Comparison of ENCODE assay signal across 21 cellular contexts in the genomic region with DNA sequence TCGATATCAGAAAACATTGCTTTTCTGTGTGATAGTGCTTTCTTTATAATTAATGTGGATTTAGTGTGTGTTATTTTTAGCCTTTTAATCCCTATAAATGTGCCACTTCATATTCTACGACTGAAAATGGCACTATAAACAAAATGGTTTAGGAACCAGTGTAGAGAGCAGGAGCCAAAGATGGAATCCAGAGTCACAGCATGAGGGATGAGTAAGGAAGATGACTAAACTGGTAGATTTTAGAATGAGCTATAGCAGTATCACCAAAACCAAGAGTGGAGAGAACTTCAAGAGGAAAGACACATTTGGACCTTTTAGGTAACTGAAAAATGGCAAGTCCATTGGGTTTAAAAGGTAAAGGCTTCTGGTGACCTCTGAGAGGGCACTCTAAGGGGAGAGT.
DNase-seq lines count a peak whose midpoint lies in the region; ATAC-seq and TF ChIP-seq lines count a peak whose summit lies in the region.
"Had no signal": no experiment of that assay in that cellular context is flagged by ENCODE, and none has a peak within 500 bp of the region (broad histone marks: within the 10 kb centered on the region; RNA-seq: fewer than 3 reads in every experiment).

No MANE protein-coding gene starts in this region.

- dilution Hi-C loops in IMR-90 (cut with HindIII; ENCODE audit: low sequenced_read_pairs, unreplicated experiment): no loop called here

- WGBS in IMR-90 (ENCODE audit: extremely low coverage in 2 of 2, insufficient read length in 1 of 2), 2 experiments: no CpG with 5 or more reads among the region's 2 CpGs
- WGBS in esophagus muscularis mucosa: 71% methylated on average over 2 of the region's 2 CpGs

- in situ Hi-C loops in IMR-90 (cut with MboI; ENCODE audit: low sequenced_read_pairs): no loop called here

- no peak for TF ChIP-seq EP300 in esophagus muscularis mucosa (IDR thresholded peaks at IDR 0.05)

- TF ChIP-seq POLR2A in IMR-90 (IDR thresholded peaks at IDR 0.05; ENCODE audit: low read depth, low read length) (no peak), esophagus muscularis mucosa (IDR thresholded peaks at IDR 0.05; ENCODE audit: low read depth) (no peak)

- TF ChIP-seq CTCF in IMR-90 (conservative IDR thresholded peaks at IDR 0.05; ENCODE audit: low read depth, low read length) (no peak), esophagus muscularis mucosa (IDR thresholded peaks at IDR 0.05) (no peak), ascending aorta (IDR thresholded peaks at IDR 0.05) (no peak)

- H3K4me3 ChIP-seq in IMR-90 (ENCODE audit: insufficient read depth, low read depth, low read length): no peak overlapping the region
- no peak overlapping the region for H3K4me3 ChIP-seq in esophagus muscularis mucosa
- no peak overlapping the region for H3K4me3 ChIP-seq in muscle layer of duodenum (ENCODE audit: low read depth in 1 of 2, low read length in 2 of 2)
- H3K4me3 ChIP-seq in ascending aorta: no peak overlapping the region
- H3K4me3 ChIP-seq: BLaER1 had no signal

- H2BK5ac ChIP-seq in IMR-90 (ENCODE audit: low read depth, low read length, poor library complexity, severe bottlenecking): peak overlapping the region; percentile 41

- no peak overlapping the region; the same call in 1 of the 2 replicates for H4K91ac ChIP-seq in IMR-90 (ENCODE audit: insufficient read depth, low read depth, low read length)

- no peak overlapping the region for H2AFZ ChIP-seq in IMR-90 (replicated peaks; ENCODE audit: low read length, poor library complexity)

- H2BK20ac ChIP-seq in IMR-90 (ENCODE audit: low read depth, low read length): no peak overlapping the region

- H3K18ac ChIP-seq in IMR-90 (ENCODE audit: low read depth, low read length): peak overlapping the region; percentile 76; the same call in 1 of the 2 replicates

- H3K27me3 ChIP-seq in IMR-90 (ENCODE audit: control insufficient read depth, insufficient read depth, low read length): peaks cover 60% of the 10 kb centered on the region
- no peaks in the 10 kb centered on the region for H3K27me3 ChIP-seq in esophagus muscularis mucosa
- H3K27me3 ChIP-seq in muscle layer of duodenum (ENCODE audit: low read depth, low read length): no peaks in the 10 kb centered on the region
- H3K27me3 ChIP-seq in ascending aorta: no peaks in the 10 kb centered on the region
- H3K27me3 ChIP-seq: BLaER1 had no signal

- peak overlapping the region; percentile 60; the same call in 1 of the 2 replicates for H3K4me2 ChIP-seq in IMR-90 (ENCODE audit: low read depth, low read length)
- H3K4me2 ChIP-seq: BLaER1 had no signal

- no peaks in the 10 kb centered on the region for H3K79me1 ChIP-seq in IMR-90 (ENCODE audit: low read depth in 1 of 2, low read length in 2 of 2)

- no peak for TF ChIP-seq RAD21 in IMR-90 (IDR thresholded peaks at IDR 0.05; ENCODE audit: low read length)

- DNase-seq in A172 (ENCODE audit: low spot score): peak; percentile 23
- DNase-seq in IMR-90: peak; percentile 57
- DNase-seq in esophagus muscularis mucosa (ENCODE audit: extremely low spot score): no peak
- no peak for DNase-seq in activated naive CD4-positive, alpha-beta T cell treated with anti-CD3 and anti-CD28 coated beads, Interleukin-2, amount 50 U/mL, for 72 hours (ENCODE audit: low spot score in 2 of 2)
- DNase-seq in kidney glomerular epithelial cell (lab: John Stamatoyannopoulos, UW): no peak
- DNase-seq in ascending aorta (ENCODE audit: low spot score in 2 of 2): no peak
- DNase-seq in superior temporal gyrus (ENCODE audit: extremely low spot score): no peak
- DNase-seq: CD8-positive, alpha-beta T cell; DMS79; GF-D8; KG1; NCI-H1048; NCI-H1694; NCI-H446; NCI-H69; OCI-M1; SHP77 treated with DMSO at 0.1 percent for 48 hours had no signal

- H2BK15ac ChIP-seq in IMR-90 (ENCODE audit: low read depth, low read length): no peak overlapping the region

- no peak overlapping the region for H4K5ac ChIP-seq in IMR-90 (ENCODE audit: low read depth, low read length)

- H3K9me3 ChIP-seq in IMR-90 (ENCODE audit: control insufficient read depth, insufficient read depth, low read length) (peaks cover 2% of the 10 kb centered on the region; the same call in 1 of the 2 replicates), esophagus muscularis mucosa (no peaks in the 10 kb centered on the region), muscle layer of duodenum (ENCODE audit: control insufficient read depth in 1 of 2, low read length in 2 of 2) (no peaks in the 10 kb centered on the region), ascending aorta (no peaks in the 10 kb centered on the region)
- H3K9me3 ChIP-seq: BLaER1 had no signal

- ATAC-seq in IMR-90 (ENCODE audit: low read depth): peak; percentile 36
- no peak for ATAC-seq in activated naive CD4-positive, alpha-beta T cell treated with anti-CD3 and anti-CD28 coated beads, Interleukin-2, amount 50 U/mL, for 72 hours
- ATAC-seq: CD8-positive, alpha-beta T cell; HCT116 had no signal

- H3K36me3 Mint-ChIP-seq in activated naive CD4-positive, alpha-beta T cell treated with anti-CD3 and anti-CD28 coated beads, Interleukin-2, amount 50 U/mL, for 72 hours: peaks cover 0 to 5% of the 10 kb centered on the region in 2 donors
- H3K36me3 Mint-ChIP-seq: CD8-positive, alpha-beta T cell had no signal

- no peak overlapping the region for H2BK120ac ChIP-seq in IMR-90 (ENCODE audit: low read depth, low read length)

- POLR2A ChIA-PET in IMR-90 (lab: Charles Lee; ENCODE audit: unreplicated experiment): no interaction called here

- no peak overlapping the region for H3K27ac Mint-ChIP-seq in activated naive CD4-positive, alpha-beta T cell treated with anti-CD3 and anti-CD28 coated beads, Interleukin-2, amount 50 U/mL, for 72 hours
- H3K27ac Mint-ChIP-seq: CD8-positive, alpha-beta T cell had no signal

- no peak overlapping the region for H3K9ac ChIP-seq in IMR-90 (ENCODE audit: low read depth, low read length)
- H3K9ac ChIP-seq: BLaER1 had no signal

- H3K14ac ChIP-seq in IMR-90 (replicated peaks; ENCODE audit: low read depth, low read length): no peak overlapping the region

- no peak overlapping the region for H3K27ac ChIP-seq in IMR-90 (ENCODE audit: insufficient read depth, low read length)
- peak overlapping the region; percentile 1 to 43 (median 10) for H3K27ac ChIP-seq in esophagus muscularis mucosa (replicated peaks in 1 of 4)
- H3K27ac ChIP-seq in muscle layer of duodenum (ENCODE audit: low read length): peak overlapping the region; percentile 65
- no peak overlapping the region for H3K27ac ChIP-seq in ascending aorta
- H3K27ac ChIP-seq: 22Rv1, BLaER1 had no signal

- no peak overlapping the region for H4K8ac ChIP-seq in IMR-90 (ENCODE audit: low read depth in 2 of 2, low read length in 2 of 2)

- CTCF ChIA-PET in IMR-90 (lab: Yijun Ruan, JAX): no interaction called here

- H3K56ac ChIP-seq in IMR-90 (ENCODE audit: extremely low read depth, insufficient read depth, low read length): no peak overlapping the region

- H3K4me1 ChIP-seq in IMR-90 (ENCODE audit: control insufficient read depth, insufficient read depth, low read length) (peaks cover 4% of the 10 kb centered on the region), esophagus muscularis mucosa (peaks cover 0 to 26% (median 14%) of the 10 kb centered on the region in 4 donors), muscle layer of duodenum (ENCODE audit: control insufficient read depth in 1 of 2, insufficient read depth in 2 of 2, low read length in 2 of 2) (peaks cover 0 to 3% of the 10 kb centered on the region in 2 donors), ascending aorta (no peaks in the 10 kb centered on the region)
- H3K4me1 ChIP-seq: BLaER1 had no signal

- no peaks in the 10 kb centered on the region for H3K9me1 ChIP-seq in IMR-90 (ENCODE audit: insufficient read depth, low read length)

- H3K36me3 ChIP-seq in IMR-90 (ENCODE audit: control insufficient read depth, insufficient read depth, low read length) (no peaks in the 10 kb centered on the region), esophagus muscularis mucosa (no peaks in the 10 kb centered on the region), muscle layer of duodenum (ENCODE audit: control insufficient read depth in 1 of 2, insufficient read depth in 2 of 2, low read length in 2 of 2) (no peaks in the 10 kb centered on the region), ascending aorta (no peaks in the 10 kb centered on the region)
- H3K36me3 ChIP-seq: BLaER1 had no signal

- H2AK9ac ChIP-seq in IMR-90 (replicated peaks; ENCODE audit: low read depth, low read length, poor library complexity): no peak overlapping the region

- H3K23ac ChIP-seq in IMR-90 (ENCODE audit: low read depth, low read length): no peak overlapping the region

- H4K20me1 ChIP-seq in IMR-90 (ENCODE audit: insufficient read depth, low read length): peaks cover 10% of the 10 kb centered on the region; the same call in 1 of the 2 replicates
- H4K20me1 ChIP-seq: BLaER1 had no signal

- BruUV-seq in IMR-90 (replicated peaks; lab: Mats Ljungman, UMichigan): no TSS peak

- no peak overlapping the region for H2AK5ac ChIP-seq in IMR-90 (ENCODE audit: low read depth, low read length)

- intact Hi-C loops in IMR-90 (cut with micrococcal nuclease): no loop called here
- intact Hi-C loops in esophagus muscularis mucosa (cut with DNase I): loop anchor here (10.0 kb wide), 1 partner anchor 57 kb away; no protein-coding TSS in a partner anchor
- intact Hi-C loops in ascending aorta (cut with DNase I): no loop called here

- H3K9me3 Mint-ChIP-seq in activated naive CD4-positive, alpha-beta T cell treated with anti-CD3 and anti-CD28 coated beads, Interleukin-2, amount 50 U/mL, for 72 hours: peaks cover 16% of the 10 kb centered on the region in 2 donors

- H3K4ac ChIP-seq in IMR-90 (ENCODE audit: low read depth, low read length): no peak overlapping the region

TF ChIP-seq in IMR-90, 13 proteins besides CTCF, POLR2A, EP300 and RAD21 (continues in another document):
- TF ChIP-seq CHD1 (IDR thresholded peaks at IDR 0.05; ENCODE audit: low read depth, low read length) (no peak), MAFK (IDR thresholded peaks at IDR 0.05; ENCODE audit: low read depth, low read length) (no peak), BHLHE40 (IDR thresholded peaks at IDR 0.05; ENCODE audit: low read depth, low read length) (no peak), MAZ (IDR thresholded peaks at IDR 0.05; ENCODE audit: borderline replicate concordance, low read depth, low read length) (no peak), CEBPB (IDR thresholded peaks at IDR 0.05; ENCODE audit: low read depth, low read length) (no peak), FOS (IDR thresholded peaks at IDR 0.05; ENCODE audit: low read depth, low read length) (no peak)
- TF ChIP-seq, protein P1, sequence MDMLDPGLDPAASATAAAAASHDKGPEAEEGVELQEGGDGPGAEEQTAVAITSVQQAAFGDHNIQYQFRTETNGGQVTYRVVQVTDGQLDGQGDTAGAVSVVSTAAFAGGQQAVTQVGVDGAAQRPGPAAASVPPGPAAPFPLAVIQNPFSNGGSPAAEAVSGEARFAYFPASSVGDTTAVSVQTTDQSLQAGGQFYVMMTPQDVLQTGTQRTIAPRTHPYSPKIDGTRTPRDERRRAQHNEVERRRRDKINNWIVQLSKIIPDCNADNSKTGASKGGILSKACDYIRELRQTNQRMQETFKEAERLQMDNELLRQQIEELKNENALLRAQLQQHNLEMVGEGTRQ (IDR thresholded peaks at IDR 0.05; ENCODE audit: low read depth, low read length): no peak

Comparison
In these comparisons a context has a peak if more than half of its experiments do, and no peak if none do; other contexts are left out.
1. DNase-seq: peak in A172 (single experiment) and IMR-90 (single experiment); none in esophagus muscularis mucosa (single experiment), activated naive CD4-positive, alpha-beta T cell treated with anti-CD3 and anti-CD28 coated beads, Interleukin-2, amount 50 U/mL, for 72 hours (0 of 2), kidney glomerular epithelial cell (single experiment), ascending aorta (0 of 2) and superior temporal gyrus (single experiment).
2. H3K27ac ChIP-seq: peak in esophagus muscularis mucosa (4 of 4) and muscle layer of duodenum (single experiment); none in IMR-90 (single experiment) and ascending aorta (0 of 2).